In the genomic region with DNA sequence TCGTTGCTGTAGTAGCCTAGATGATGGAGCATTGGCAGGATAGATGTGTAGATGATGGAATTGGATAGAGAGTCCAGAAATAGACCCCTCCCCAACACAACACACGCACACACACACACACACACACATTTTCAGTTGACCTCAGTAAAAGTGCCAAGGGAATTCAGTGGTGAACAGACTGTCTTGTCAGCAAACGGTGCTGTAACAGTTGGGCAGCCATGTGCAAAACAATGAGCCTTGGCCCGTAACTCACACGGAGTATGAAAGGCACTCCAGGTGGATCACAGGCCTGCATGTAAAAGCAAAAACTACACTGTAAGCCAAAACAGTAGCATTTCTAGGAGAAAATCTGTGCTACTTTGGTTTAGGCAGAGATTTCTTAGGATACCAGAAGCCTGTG, we compare ENCODE assay signal across 25 cellular contexts.
DNase-seq lines count a peak whose midpoint lies in the region; ATAC-seq, FAIRE-seq and TF ChIP-seq lines count a peak whose summit lies in the region.
"Had no signal": no experiment of that assay in that cellular context is flagged by ENCODE, and none has a peak within 500 bp of the region (broad histone marks: within the 10 kb centered on the region; RNA-seq: fewer than 3 reads in every experiment).

No MANE protein-coding gene starts in this region.

- peaks cover 27 to 31% of the 10 kb centered on the region in 2 donors for H3K4me1 ChIP-seq in thyroid gland
- H3K4me1 ChIP-seq: Caco-2, left ventricle myocardium inferior, right lobe of liver, tibial nerve had no signal

- no peak for TF ChIP-seq CTCF in thyroid gland (IDR thresholded peaks at IDR 0.05)

- 46 to 50% methylated on average over 5 of the region's 5 CpGs for WGBS in thyroid gland, 2 donors

- ATAC-seq in HG03571 (IDR thresholded peaks at IDR 0.05; ENCODE audit: unreplicated experiment): peak; percentile 59
- ATAC-seq: right lobe of liver had no signal

- H3K9me3 ChIP-seq in thyroid gland: no peaks in the 10 kb centered on the region
- H3K9me3 ChIP-seq: Caco-2, left ventricle myocardium inferior, right lobe of liver, spleen, tibial nerve had no signal

- no peak overlapping the region for H3K4me3 ChIP-seq in thyroid gland (replicated peaks in 1 of 3)
- H3K4me3 ChIP-seq: coronary artery, left ventricle myocardium inferior, right lobe of liver, spleen, tibial nerve had no signal

- H3K27me3 ChIP-seq in thyroid gland: no peaks in the 10 kb centered on the region
- H3K27me3 ChIP-seq: right lobe of liver, spleen, tibial nerve had no signal

- peak overlapping the region in 2 of 3 donors; percentile 19 to 62 for H3K27ac ChIP-seq in thyroid gland
- H3K27ac ChIP-seq: coronary artery, left ventricle myocardium inferior, right lobe of liver, spleen, tibial nerve had no signal

- no peak for TF ChIP-seq POLR2A in GM12891 (IDR thresholded peaks at IDR 0.05; ENCODE audit: low read depth, low read length)
- no peak for TF ChIP-seq POLR2A in thyroid gland (IDR thresholded peaks at IDR 0.05)

- H3K36me3 ChIP-seq in thyroid gland: peaks cover 6 to 21% of the 10 kb centered on the region in 2 donors

- FAIRE-seq in GM12891 (lab: Jason Lieb, UNC): peak; percentile 74

- intact Hi-C loops in thyroid gland (cut with DNase I): no loop called here

- no peak for DNase-seq in GM12891 (ENCODE audit: insufficient read length, low spot score)
- peak; percentile 30 for DNase-seq in kidney glomerular epithelial cell (lab: John Stamatoyannopoulos, UW)
- DNase-seq in thyroid gland: peak; percentile 78
- no peak for DNase-seq in UCSD-AML1 (lab: John Stamatoyannopoulos, UW; ENCODE audit: unreplicated experiment)
- no peak for DNase-seq in GM19238 (ENCODE audit: insufficient read length, low spot score)
- no peak for DNase-seq in SKM-1 treated with dmso at 0.1 percent for 144 hours (lab: John Stamatoyannopoulos, UW; ENCODE audit: unreplicated experiment)
- DNase-seq: activated CD4-positive, alpha-beta T cell treated with anti-CD3 and anti-CD28 coated beads, Interleukin-2, amount 10 ng/mL, durations not matched to agents 24 days and 14 days; activated CD8-positive, alpha-beta memory T cell treated with anti-CD3 and anti-CD28 coated beads for 24 hours; activated naive CD8-positive, alpha-beta T cell treated with anti-CD3 and anti-CD28 coated beads, Interleukin-2, amount 10 ng/mL, durations not matched to agents 7 days and 5 days; activated T-cell treated with anti-CD3 and anti-CD28 coated beads for 4 hours; Caco-2; effector memory CD4-positive, alpha-beta T cell; erythroblast; GDM1; HCEC 1CT; left ventricle myocardium inferior; NCI-H748 treated with DMSO at 0.1 percent for 48 hours; right lobe of liver; spleen; stimulated activated CD8-positive, alpha-beta memory T cell treated with anti-CD3 and anti-CD28 coated beads, Interleukin-4, amount 100 ng/mL, for 48 hours; SW 1271; T1000 had no signal

TF ChIP-seq in GM12891, 5 proteins besides CTCF, POLR2A, EP300 and RAD21:
- TF ChIP-seq POLR2AphosphoS5 (IDR thresholded peaks at IDR 0.05; ENCODE audit: low read depth, low read length): no peak
- TF ChIP-seq SPI1 (IDR thresholded peaks at IDR 0.05; ENCODE audit: low read depth, low read length): no peak
- TF ChIP-seq TAF1 (IDR thresholded peaks at IDR 0.05; ENCODE audit: low read depth, low read length): no peak
- no peak for TF ChIP-seq POU2F2 (IDR thresholded peaks at IDR 0.05; ENCODE audit: low read depth, low read length)
- TF ChIP-seq PAX5 (IDR thresholded peaks at IDR 0.05; ENCODE audit: insufficient read depth, low read length, severe bottlenecking): no peak

Comparison
In these comparisons a context has a peak if more than half of its experiments do, and no peak if none do; other contexts are left out.
1. DNase-seq: peak in kidney glomerular epithelial cell (single experiment) and thyroid gland (2 of 2); none in GM12891 (single experiment), UCSD-AML1 (single experiment), GM19238 (single experiment) and SKM-1 treated with dmso at 0.1 percent for 144 hours (single experiment).